Comparison of ENCODE assay signal across 1 cellular context in genomic region chr5:402219-402614, GRCh38.
A peak's percentile ranks its signal among the peaks of the same experiment; 100 is the strongest.
TF ChIP-seq lines count a peak whose summit lies in the region.

No MANE protein-coding gene starts in this region.

TF ChIP-seq in K562, 482 proteins besides CTCF, POLR2A, EP300 and RAD21:
- TF ChIP-seq E2F6 (IDR thresholded peaks at IDR 0.05; ENCODE audit: borderline replicate concordance in 1 of 2, extremely low read depth in 1 of 2, insufficient read depth in 1 of 2, insufficient read length in 1 of 2, low read depth in 1 of 2, low read length in 1 of 2, poor library complexity in 1 of 2, severe bottlenecking in 1 of 2) = peak; percentile 68 to 74
